ENCODE assay signal across 23 cellular contexts in genomic region chr14:104444159-104445030, GRCh38.
DNase-seq lines count a peak whose midpoint lies in the region; ATAC-seq and TF ChIP-seq lines count a peak whose summit lies in the region.
"Had no signal": no experiment of that assay in that cellular context is flagged by ENCODE, and none has a peak within 500 bp of the region (broad histone marks: within the 10 kb centered on the region; RNA-seq: fewer than 3 reads in every experiment).

No MANE protein-coding gene starts in this region.

- 75 to 89% (median 83%) methylated on average over 10 of the region's 10 CpGs for WGBS in stomach, 5 donors

- H3K4me3 ChIP-seq in stomach: no peak overlapping the region
- H3K4me3 ChIP-seq: ascending aorta, heart left ventricle, mucosa of descending colon, SK-N-MC, tibial nerve had no signal

- intact Hi-C loops in Right ventricle myocardium inferior (cut with DNase I): no loop called here
- intact Hi-C loops in left ventricle myocardium superior (cut with micrococcal nuclease): no loop called here
- intact Hi-C loops in activated T-helper 2 cell treated with anti-CD3 and anti-CD28 coated beads, Interferon-gamma antibody, Interleukin-2, Interleukin-4, amounts not matched to agents 10 μg/mL and 5 μg/mL and 100 μg/mL, durations not matched to agents 14 hours and 24 hours and 36 hours (cut with micrococcal nuclease): no loop called here
- intact Hi-C loops in stomach (cut with DNase I; ENCODE audit: low total_unique reads): no loop called here

- H3K27me3 ChIP-seq in stomach: peaks cover 0 to 26% (median 4%) of the 10 kb centered on the region in 3 donors
- H3K27me3 ChIP-seq: ascending aorta, tibial nerve had no signal

- no peaks in the 10 kb centered on the region for H3K36me3 Mint-ChIP-seq in activated T-helper 2 cell treated with anti-CD3 and anti-CD28 coated beads, Interferon-gamma antibody, Interleukin-2, Interleukin-4, amounts not matched to agents 10 μg/mL and 5 μg/mL and 100 μg/mL, durations not matched to agents 14 hours and 24 hours and 36 hours (ENCODE audit: low read depth)
- peaks cover 6% of the 10 kb centered on the region for H3K36me3 Mint-ChIP-seq in memory B cell
- peaks cover 10% of the 10 kb centered on the region for H3K36me3 Mint-ChIP-seq in stimulated activated memory B cell treated with anti-CD40 and anti-IgM and Interleukin-4, amounts not matched to agents 10 μg/mL and 1 μg/mL and 100 μg/mL, for 72 hours

- peaks cover 26% of the 10 kb centered on the region for H3K9me3 Mint-ChIP-seq in activated T-helper 2 cell treated with anti-CD3 and anti-CD28 coated beads, Interferon-gamma antibody, Interleukin-2, Interleukin-4, amounts not matched to agents 10 μg/mL and 5 μg/mL and 100 μg/mL, durations not matched to agents 14 hours and 24 hours and 36 hours
- peaks cover 15% of the 10 kb centered on the region for H3K9me3 Mint-ChIP-seq in memory B cell
- H3K9me3 Mint-ChIP-seq in stimulated activated memory B cell treated with anti-CD40 and anti-IgM and Interleukin-4, amounts not matched to agents 10 μg/mL and 1 μg/mL and 100 μg/mL, for 72 hours: peaks cover 19% of the 10 kb centered on the region

- H3K4me3 Mint-ChIP-seq in activated T-helper 2 cell treated with anti-CD3 and anti-CD28 coated beads, Interferon-gamma antibody, Interleukin-2, Interleukin-4, amounts not matched to agents 10 μg/mL and 5 μg/mL and 100 μg/mL, durations not matched to agents 14 hours and 24 hours and 36 hours (ENCODE audit: low read depth): no peak overlapping the region
- H3K4me3 Mint-ChIP-seq in memory B cell: no peak overlapping the region
- no peak overlapping the region for H3K4me3 Mint-ChIP-seq in stimulated activated memory B cell treated with anti-CD40 and anti-IgM and Interleukin-4, amounts not matched to agents 10 μg/mL and 1 μg/mL and 100 μg/mL, for 72 hours
- H3K4me3 Mint-ChIP-seq: activated B cell treated with CpG ODN at 0.5 μM for 24 hours, neural crest cell had no signal

- no peak overlapping the region for H3K27ac ChIP-seq in stomach
- H3K27ac ChIP-seq: ascending aorta, epithelial cell of prostate, heart left ventricle, SK-N-MC, tibial nerve had no signal

- peak in 1 of 4 donors; percentile 10 for TF ChIP-seq POLR2A in stomach (IDR thresholded peaks at IDR 0.05)

- DNase-seq in Right ventricle myocardium inferior (ENCODE audit: missing footprints): peak; percentile 11
- no peak for DNase-seq in left ventricle myocardium superior
- DNase-seq in activated T-helper 2 cell treated with anti-CD3 and anti-CD28 coated beads, Interferon-gamma antibody, Interleukin-2, Interleukin-4, amounts not matched to agents 10 μg/mL and 5 μg/mL and 100 μg/mL, durations not matched to agents 14 hours and 24 hours and 36 hours (ENCODE audit: low spot score): no peak
- no peak for DNase-seq in memory B cell (ENCODE audit: low spot score in 2 of 2)
- peak; percentile 11 for DNase-seq in stomach
- DNase-seq in NCI-H1930 (lab: John Stamatoyannopoulos, UW): no peak
- DNase-seq: activated gamma-delta T cell treated with Interleukin-2 at 50 U/mL for 16 hours; CD4-positive, alpha-beta memory T cell; DMS153; heart left ventricle; mucosa of descending colon; NCI-H146; NCI-H2171; NCI-H524 treated with DMSO at 0.1 percent for 48 hours; stimulated activated naive CD4-positive, alpha-beta T cell treated with Interleukin-2 at 50 U/mL for 16 hours had no signal

- TF ChIP-seq CTCF in stomach (IDR thresholded peaks at IDR 0.05): no peak

- H3K4me1 Mint-ChIP-seq in activated T-helper 2 cell treated with anti-CD3 and anti-CD28 coated beads, Interferon-gamma antibody, Interleukin-2, Interleukin-4, amounts not matched to agents 10 μg/mL and 5 μg/mL and 100 μg/mL, durations not matched to agents 14 hours and 24 hours and 36 hours (ENCODE audit: low read depth): no peaks in the 10 kb centered on the region
- H3K4me1 Mint-ChIP-seq in memory B cell: peaks cover 6% of the 10 kb centered on the region
- H3K4me1 Mint-ChIP-seq in stimulated activated memory B cell treated with anti-CD40 and anti-IgM and Interleukin-4, amounts not matched to agents 10 μg/mL and 1 μg/mL and 100 μg/mL, for 72 hours: peaks cover 5% of the 10 kb centered on the region
- H3K4me1 Mint-ChIP-seq: activated B cell treated with CpG ODN at 0.5 μM for 24 hours; CD4-positive, alpha-beta memory T cell; neural crest cell had no signal

- H3K9me3 ChIP-seq in stomach: peaks cover 4 to 17% (median 14%) of the 10 kb centered on the region in 4 donors
- H3K9me3 ChIP-seq: mucosa of descending colon had no signal

- ATAC-seq in Right ventricle myocardium inferior (no peak), left ventricle myocardium superior (no peak), memory B cell (ENCODE audit: low read depth) (no peak), HG02759 (IDR thresholded peaks at IDR 0.05; ENCODE audit: unreplicated experiment) (no peak)
- no peak for ATAC-seq in stimulated activated memory B cell treated with anti-CD40 and anti-IgM and Interleukin-4, amounts not matched to agents 10 μg/mL and 1 μg/mL and 100 μg/mL, for 72 hours
- ATAC-seq: mucosa of descending colon had no signal

- H3K36me3 ChIP-seq in stomach: no peaks in the 10 kb centered on the region
- H3K36me3 ChIP-seq: ascending aorta, heart left ventricle, tibial nerve had no signal

- H3K27ac Mint-ChIP-seq in activated T-helper 2 cell treated with anti-CD3 and anti-CD28 coated beads, Interferon-gamma antibody, Interleukin-2, Interleukin-4, amounts not matched to agents 10 μg/mL and 5 μg/mL and 100 μg/mL, durations not matched to agents 14 hours and 24 hours and 36 hours: peak overlapping the region; percentile 66
- H3K27ac Mint-ChIP-seq in memory B cell: peak overlapping the region; percentile 6
- no peak overlapping the region for H3K27ac Mint-ChIP-seq in stimulated activated memory B cell treated with anti-CD40 and anti-IgM and Interleukin-4, amounts not matched to agents 10 μg/mL and 1 μg/mL and 100 μg/mL, for 72 hours
- H3K27ac Mint-ChIP-seq: activated B cell treated with CpG ODN at 0.5 μM for 24 hours had no signal

- H3K4me1 ChIP-seq in stomach: no peaks in the 10 kb centered on the region
- H3K4me1 ChIP-seq: ascending aorta, tibial nerve had no signal

- H3K27me3 Mint-ChIP-seq in activated T-helper 2 cell treated with anti-CD3 and anti-CD28 coated beads, Interferon-gamma antibody, Interleukin-2, Interleukin-4, amounts not matched to agents 10 μg/mL and 5 μg/mL and 100 μg/mL, durations not matched to agents 14 hours and 24 hours and 36 hours (ENCODE audit: low read depth): peaks cover 3% of the 10 kb centered on the region
- peaks cover 19% of the 10 kb centered on the region for H3K27me3 Mint-ChIP-seq in memory B cell
- H3K27me3 Mint-ChIP-seq in stimulated activated memory B cell treated with anti-CD40 and anti-IgM and Interleukin-4, amounts not matched to agents 10 μg/mL and 1 μg/mL and 100 μg/mL, for 72 hours: peaks cover 41% of the 10 kb centered on the region

- no peak for TF ChIP-seq EP300 in stomach (IDR thresholded peaks at IDR 0.05)

Comparison
In these comparisons a context has a peak if more than half of its experiments do, and no peak if none do; other contexts are left out.
1. DNase-seq: peak in Right ventricle myocardium inferior (single experiment) and stomach (single experiment); none in left ventricle myocardium superior (single experiment), activated T-helper 2 cell treated with anti-CD3 and anti-CD28 coated beads, Interferon-gamma antibody, Interleukin-2, Interleukin-4, amounts not matched to agents 10 μg/mL and 5 μg/mL and 100 μg/mL, durations not matched to agents 14 hours and 24 hours and 36 hours (single experiment), memory B cell (0 of 2) and NCI-H1930 (0 of 2).